Comparison of ENCODE assay signal across 23 cellular contexts in the genomic region with DNA sequence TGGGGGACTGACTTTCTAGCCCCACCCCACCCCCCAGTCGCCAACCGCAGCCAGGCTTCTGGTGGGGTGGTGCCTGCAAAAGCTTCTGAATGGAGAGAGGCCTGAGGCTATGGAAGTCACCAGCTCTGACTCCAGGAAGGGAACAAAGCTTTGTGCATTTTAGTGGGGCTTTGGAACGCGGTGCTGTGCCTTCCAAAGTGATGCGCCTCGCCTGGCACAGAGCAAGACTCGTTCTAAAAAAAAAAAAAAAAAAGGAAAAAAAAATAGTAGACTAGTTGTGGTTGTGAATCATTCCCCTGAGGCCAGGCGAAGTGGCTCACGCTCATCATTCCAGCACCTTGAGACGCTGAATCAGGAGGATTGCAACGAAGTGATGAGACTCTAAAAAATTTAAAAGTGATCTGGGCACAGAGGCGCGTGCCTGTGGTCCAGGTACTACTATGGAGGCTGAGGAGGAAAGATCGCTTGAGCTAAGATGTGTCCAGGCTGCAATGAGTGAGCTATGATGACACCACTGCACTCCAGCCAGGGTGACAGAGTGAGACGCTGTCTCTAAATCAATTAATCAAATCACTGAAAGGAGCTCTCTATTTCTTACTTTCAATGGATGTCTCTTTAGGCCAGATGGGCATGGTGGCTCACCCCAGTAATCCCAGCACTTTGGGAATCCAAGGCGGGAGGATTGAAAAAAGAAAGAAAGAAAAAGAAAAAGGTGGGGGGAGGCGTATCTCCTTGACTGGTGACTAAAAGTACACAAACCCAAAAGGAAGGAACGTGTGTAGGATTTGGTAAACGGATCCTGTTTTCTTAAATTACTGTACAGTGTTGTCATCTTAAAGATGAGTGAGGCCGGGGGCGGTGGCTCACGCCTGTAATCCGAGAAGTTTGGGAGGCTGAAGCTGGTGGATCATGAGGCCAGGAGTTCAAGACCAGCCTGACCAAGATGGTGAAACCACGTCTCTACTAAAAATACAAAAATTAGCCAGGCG.
DNase-seq lines count a peak whose midpoint lies in the region; ATAC-seq and TF ChIP-seq lines count a peak whose summit lies in the region.
"Had no signal": no experiment of that assay in that cellular context is flagged by ENCODE, and none has a peak within 500 bp of the region (broad histone marks: within the 10 kb centered on the region; RNA-seq: fewer than 3 reads in every experiment).

No MANE protein-coding gene starts in this region.

- no peaks in the 10 kb centered on the region for H3K27me3 Mint-ChIP-seq in MCF 10A (ENCODE audit: insufficient read depth, unreplicated experiment)
- H3K27me3 Mint-ChIP-seq: activated CD4-positive, alpha-beta T cell treated with anti-CD3 and anti-CD28 coated beads for 36 hours; activated T-cell treated with anti-CD3 and anti-CD28 coated beads, Interleukin-2, amount 50 U/mL, for 24 hours; B cell had no signal

- TF ChIP-seq CTCF in MCF 10A (IDR thresholded peaks at IDR 0.05; ENCODE audit: unreplicated experiment) (no peak), breast epithelium (IDR thresholded peaks at IDR 0.05) (no peak), A673 (conservative IDR thresholded peaks at IDR 0.05; ENCODE audit: low read depth, low read length) (no peak)

- no peak for TF ChIP-seq POLR2A in breast epithelium (IDR thresholded peaks at IDR 0.05)

- BruUV-seq in MCF 10A (replicated peaks; lab: Mats Ljungman, UMichigan) (no TSS peak), A673 (replicated peaks; lab: Mats Ljungman, UMichigan) (no TSS peak)

- no peak overlapping the region for H3K4me3 ChIP-seq in breast epithelium
- no peak overlapping the region for H3K4me3 ChIP-seq in A673 (ENCODE audit: low read depth, low read length, poor library complexity, severe bottlenecking)
- H3K4me3 ChIP-seq: skin epidermis, upper lobe of left lung had no signal

- no peaks in the 10 kb centered on the region for H3K36me3 Mint-ChIP-seq in MCF 10A (ENCODE audit: insufficient read depth, unreplicated experiment)

- H3K27ac Mint-ChIP-seq in MCF 10A (ENCODE audit: low read depth, unreplicated experiment) = peak overlapping the region; percentile 63
- H3K27ac Mint-ChIP-seq: activated CD4-positive, alpha-beta T cell treated with anti-CD3 and anti-CD28 coated beads for 36 hours; activated T-cell treated with anti-CD3 and anti-CD28 coated beads, Interleukin-2, amount 50 U/mL, for 24 hours; B cell had no signal

- DNase-seq in MCF 10A (ENCODE audit: unreplicated experiment) (peak; percentile 94), breast epithelium (ENCODE audit: low spot score in 2 of 2) (no peak), NCI-H226 (peak; percentile 37), renal cortical epithelial cell (ENCODE audit: low read depth) (peak; percentile 59), NCI-H2227 treated with DMSO at 0.1 percent for 48 hours (lab: John Stamatoyannopoulos, UW) (no peak), A673 (ENCODE audit: low spot score) (no peak)
- DNase-seq: activated CD4-positive, alpha-beta T cell treated with anti-CD3 and anti-CD28 coated beads for 36 hours; activated gamma-delta T cell treated with Interleukin-2 at 50 U/mL for 16 hours; activated T-cell treated with anti-CD3 and anti-CD28 coated beads, Interleukin-2, amount 50 U/mL, for 24 hours; DMS79 treated with DMSO at 0.1 percent for 48 hours; effector CD4-positive, alpha-beta T cell; mesenchymal stem cell; NCI-H524 treated with DMSO at 0.1 percent for 48 hours; nucleus accumbens; SHP77 treated with DMSO at 0.1 percent for 48 hours; T-helper 1 cell had no signal

- H3K4me3 Mint-ChIP-seq in MCF 10A (ENCODE audit: unreplicated experiment) = peak overlapping the region; percentile 50
- H3K4me3 Mint-ChIP-seq: activated CD4-positive, alpha-beta T cell treated with anti-CD3 and anti-CD28 coated beads for 36 hours; activated T-cell treated with anti-CD3 and anti-CD28 coated beads, Interleukin-2, amount 50 U/mL, for 24 hours; B cell had no signal

- intact Hi-C loops in MCF 10A (cut with micrococcal nuclease) (loop anchor here (1.0 to 5.0 kb wide), 3 partner anchors 259 to 848 kb away; a partner anchor contains a TSS), breast epithelium (cut with DNase I; ENCODE audit: low total_unique reads) (no loop called here), A673 (cut with micrococcal nuclease; ENCODE audit: unreplicated experiment) (loop anchor here (10.0 kb wide), 1 partner anchor 62 kb away; no protein-coding TSS in a partner anchor)

- no peaks in the 10 kb centered on the region for H3K36me3 ChIP-seq in breast epithelium
- no peaks in the 10 kb centered on the region for H3K36me3 ChIP-seq in A673 (ENCODE audit: insufficient read depth, low read length, poor library complexity, severe bottlenecking)
- H3K36me3 ChIP-seq: upper lobe of left lung had no signal

- H3K4me1 ChIP-seq in breast epithelium (no peaks in the 10 kb centered on the region), A673 (ENCODE audit: insufficient read depth, low read length, poor library complexity, severe bottlenecking) (no peaks in the 10 kb centered on the region)
- H3K4me1 ChIP-seq: foreskin keratinocyte, upper lobe of left lung had no signal

- peaks cover 8% of the 10 kb centered on the region for H3K9me3 Mint-ChIP-seq in MCF 10A (ENCODE audit: unreplicated experiment)

- H3K27ac ChIP-seq in breast epithelium = no peak overlapping the region
- no peak overlapping the region for H3K27ac ChIP-seq in A673 (ENCODE audit: low read depth, low read length, poor library complexity, severe bottlenecking)
- H3K27ac ChIP-seq: foreskin keratinocyte, skin epidermis, upper lobe of left lung had no signal

- H3K4me1 Mint-ChIP-seq in MCF 10A (ENCODE audit: insufficient read depth, unreplicated experiment) = peaks cover 8% of the 10 kb centered on the region
- H3K4me1 Mint-ChIP-seq: activated CD4-positive, alpha-beta T cell treated with anti-CD3 and anti-CD28 coated beads for 36 hours; B cell had no signal

- POLR2A ChIA-PET in MCF 10A (lab: Yijun Ruan, JAX) = interaction anchor here (1.4 kb wide), 1 partner anchor 260 kb away, joined by 5 read pairs; a partner anchor contains a TSS
- POLR2A ChIA-PET in A673 (lab: Charles Lee; ENCODE audit: low non-redundant PET) = no interaction called here

- CTCF ChIA-PET in MCF 10A (lab: Yijun Ruan, JAX) = interaction anchor here (0.6 to 1.2 kb wide), 6 partner anchors 26 to 1219 kb away, joined by 3 to 4 read pairs (median 4); no protein-coding TSS in a partner anchor
- CTCF ChIA-PET in A673 (lab: Charles Lee) = no interaction called here

- ATAC-seq in SK-N-SH treated with all-trans-retinoic acid at 6 μM for 48 hours = peak; percentile 46
- no peak for ATAC-seq in GM21786 (IDR thresholded peaks at IDR 0.05; ENCODE audit: unreplicated experiment)
- ATAC-seq: activated CD4-positive, alpha-beta T cell treated with anti-CD3 and anti-CD28 coated beads for 36 hours; foreskin keratinocyte; HCT116 had no signal

- H3K27me3 ChIP-seq in breast epithelium = no peaks in the 10 kb centered on the region
- no peaks in the 10 kb centered on the region for H3K27me3 ChIP-seq in A673 (replicated peaks; ENCODE audit: insufficient read depth, low read depth, low read length, poor library complexity)
- H3K27me3 ChIP-seq: foreskin keratinocyte, upper lobe of left lung had no signal

- peaks cover 5 to 40% of the 10 kb centered on the region in 2 donors for H3K9me3 ChIP-seq in breast epithelium
- H3K9me3 ChIP-seq in A673 (ENCODE audit: low read depth, low read length, poor library complexity, severe bottlenecking) = peaks cover 20% of the 10 kb centered on the region

TF ChIP-seq in SK-N-SH treated with all-trans-retinoic acid at 6 μM for 48 hours, 23 proteins besides CTCF, POLR2A, EP300 and RAD21 (continues in another document):
- TF ChIP-seq BACH2 (CRISPR knock-in tag; IDR thresholded peaks at IDR 0.05; ENCODE audit: borderline replicate concordance) (no peak), RARB (CRISPR knock-in tag; IDR thresholded peaks at IDR 0.05) (no peak), CSDC2 (CRISPR knock-in tag; IDR thresholded peaks at IDR 0.05) (no peak), ARNTL (CRISPR knock-in tag; IDR thresholded peaks at IDR 0.05; ENCODE audit: borderline replicate concordance, low read depth) (no peak), ZC3H10 (CRISPR knock-in tag; IDR thresholded peaks at IDR 0.05) (no peak), ZNF565 (CRISPR knock-in tag; conservative IDR thresholded peaks at IDR 0.05; ENCODE audit: low read depth) (no peak), PPARA (CRISPR knock-in tag; IDR thresholded peaks at IDR 0.05; ENCODE audit: borderline replicate concordance) (no peak), GLIS3 (CRISPR knock-in tag; IDR thresholded peaks at IDR 0.05) (no peak), ZFP30 (CRISPR knock-in tag; IDR thresholded peaks at IDR 0.05) (no peak), TOX (CRISPR knock-in tag; IDR thresholded peaks at IDR 0.05; ENCODE audit: borderline replicate concordance) (no peak), ISL1 (CRISPR knock-in tag; IDR thresholded peaks at IDR 0.05) (no peak)
- TF ChIP-seq, protein P1, sequence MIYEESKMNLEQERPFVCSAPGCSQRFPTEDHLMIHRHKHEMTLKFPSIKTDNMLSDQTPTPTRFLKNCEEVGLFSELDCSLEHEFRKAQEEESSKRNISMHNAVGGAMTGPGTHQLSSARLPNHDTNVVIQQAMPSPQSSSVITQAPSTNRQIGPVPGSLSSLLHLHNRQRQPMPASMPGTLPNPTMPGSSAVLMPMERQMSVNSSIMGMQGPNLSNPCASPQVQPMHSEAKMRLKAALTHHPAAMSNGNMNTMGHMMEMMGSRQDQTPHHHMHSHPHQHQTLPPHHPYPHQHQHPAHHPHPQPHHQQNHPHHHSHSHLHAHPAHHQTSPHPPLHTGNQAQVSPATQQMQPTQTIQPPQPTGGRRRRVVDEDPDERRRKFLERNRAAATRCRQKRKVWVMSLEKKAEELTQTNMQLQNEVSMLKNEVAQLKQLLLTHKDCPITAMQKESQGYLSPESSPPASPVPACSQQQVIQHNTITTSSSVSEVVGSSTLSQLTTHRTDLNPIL (CRISPR knock-in tag; IDR thresholded peaks at IDR 0.05; ENCODE audit: low read depth) = no peak
- TF ChIP-seq, protein P2, sequence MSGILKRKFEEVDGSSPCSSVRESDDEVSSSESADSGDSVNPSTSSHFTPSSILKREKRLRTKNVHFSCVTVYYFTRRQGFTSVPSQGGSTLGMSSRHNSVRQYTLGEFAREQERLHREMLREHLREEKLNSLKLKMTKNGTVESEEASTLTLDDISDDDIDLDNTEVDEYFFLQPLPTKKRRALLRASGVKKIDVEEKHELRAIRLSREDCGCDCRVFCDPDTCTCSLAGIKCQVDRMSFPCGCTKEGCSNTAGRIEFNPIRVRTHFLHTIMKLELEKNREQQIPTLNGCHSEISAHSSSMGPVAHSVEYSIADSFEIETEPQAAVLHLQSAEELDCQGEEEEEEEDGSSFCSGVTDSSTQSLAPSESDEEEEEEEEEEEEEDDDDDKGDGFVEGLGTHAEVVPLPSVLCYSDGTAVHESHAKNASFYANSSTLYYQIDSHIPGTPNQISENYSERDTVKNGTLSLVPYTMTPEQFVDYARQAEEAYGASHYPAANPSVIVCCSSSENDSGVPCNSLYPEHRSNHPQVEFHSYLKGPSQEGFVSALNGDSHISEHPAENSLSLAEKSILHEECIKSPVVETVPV (CRISPR knock-in tag; IDR thresholded peaks at IDR 0.05) = no peak

Comparison
In these comparisons a context has a peak if more than half of its experiments do, and no peak if none do; other contexts are left out.
1. DNase-seq: peak in MCF 10A (single experiment), NCI-H226 (single experiment) and renal cortical epithelial cell (single experiment); none in breast epithelium (0 of 2), NCI-H2227 treated with DMSO at 0.1 percent for 48 hours (single experiment) and A673 (single experiment).